7 cellular contexts compared by ENCODE assay signal in genomic region chrX:111868726-111869638, GRCh38. TPM values are rescaled to one million over a fixed set of nuclear protein-coding genes. Genes with fewer than 3 reads are reported as not detected.
A peak's percentile ranks its signal among the peaks of the same experiment; 100 is the strongest.
DNase-seq lines count a peak whose midpoint lies in the region; ATAC-seq, FAIRE-seq and TF ChIP-seq lines count a peak whose summit lies in the region.

No MANE protein-coding gene starts in this region.

- CTCF ChIA-PET in PC-3 (lab: Charles Lee), result no interaction called here

- FAIRE-seq in GM19239 (lab: Jason Lieb, UNC), result peak; percentile 71

- H3K9me2 ChIP-seq in PC-3 (replicated peaks; ENCODE audit: low read length), result no peaks in the 10 kb centered on the region

- POLR2A ChIA-PET in PC-3 (lab: Charles Lee; ENCODE audit: unreplicated experiment), result no interaction called here

- no TSS peak for BruUV-seq in PC-3 (replicated peaks; lab: Mats Ljungman, UMichigan)

- no peaks in the 10 kb centered on the region for H3F3A ChIP-seq in PC-3 (ENCODE audit: low read length, unreplicated experiment)

- TF ChIP-seq POLR2A in spleen (IDR thresholded peaks at IDR 0.05), result no peak

- H3K4me1 ChIP-seq in PC-3 (ENCODE audit: insufficient read depth, low read length), result no peaks in the 10 kb centered on the region
- no peaks in the 10 kb centered on the region for H3K4me1 ChIP-seq in tibial artery
- peaks cover 0 to 3% (median 0%) of the 10 kb centered on the region in 6 donors for H3K4me1 ChIP-seq in spleen

- no peaks in the 10 kb centered on the region for H4K20me1 ChIP-seq in PC-3 (ENCODE audit: low read length)

- intact Hi-C loops in PC-3 (cut with micrococcal nuclease) (loop anchor here (2.0 to 5.0 kb wide), 2 partner anchors 158 to 176 kb away; no protein-coding TSS in a partner anchor), tibial artery (cut with DNase I; ENCODE audit: low total_unique reads) (no loop called here), spleen (cut with DNase I; ENCODE audit: low total_unique reads) (loop anchor here (10.0 kb wide), 1 partner anchor 776 kb away; no protein-coding TSS in a partner anchor)

- H2AFZ ChIP-seq in PC-3 (ENCODE audit: low read length), result peak overlapping the region; percentile 34; the same call in 1 of the 2 replicates

- no peak overlapping the region for H3K4me2 ChIP-seq in PC-3 (ENCODE audit: low read length)

- H3K4me3 ChIP-seq in PC-3 (ENCODE audit: low read length), result no peak overlapping the region
- no peak overlapping the region for H3K4me3 ChIP-seq in tibial artery
- H3K4me3 ChIP-seq in spleen, result no peak overlapping the region

- TF ChIP-seq CTCF in PC-3 (conservative IDR thresholded peaks at IDR 0.05; ENCODE audit: low read depth, low read length), result no peak
- no peak for TF ChIP-seq CTCF in tibial artery (IDR thresholded peaks at IDR 0.05)
- TF ChIP-seq CTCF in spleen (IDR thresholded peaks at IDR 0.05 in 8 of 11, conservative IDR thresholded peaks at IDR 0.05 in 3 of 11), result no peak

- 10 to 23% (median 16%) methylated on average over 4 to 5 of the region's 5 CpGs for WGBS in spleen, 5 donors

- no peaks in the 10 kb centered on the region for H3K79me2 ChIP-seq in PC-3 (ENCODE audit: low read length)

- ATAC-seq in HG02840 (IDR thresholded peaks at IDR 0.05; ENCODE audit: low FRiP score, unreplicated experiment) (peak; percentile 62), PC-3 (no peak)

- H3K9ac ChIP-seq in PC-3 (ENCODE audit: low read length), result no peak overlapping the region

- H3K9me3 ChIP-seq in PC-3 (ENCODE audit: low read length), result no peaks in the 10 kb centered on the region
- H3K9me3 ChIP-seq in tibial artery, result peaks cover 0 to 4% (median 0%) of the 10 kb centered on the region in 3 donors
- H3K9me3 ChIP-seq in spleen, result no peaks in the 10 kb centered on the region

- DNase-seq in GM19239 (ENCODE audit: insufficient read length, low spot score), result no peak
- DNase-seq in PC-3, result peak; percentile 9
- DNase-seq in pons (ENCODE audit: low spot score), result peak; percentile 20
- no peak for DNase-seq in tibial artery
- DNase-seq in spleen, result no peak
- DNase-seq in GM19240 (ENCODE audit: insufficient read length, low spot score), result no peak

- H3K27ac ChIP-seq in PC-3 (ENCODE audit: low read length) (no peak overlapping the region), tibial artery (no peak overlapping the region), spleen (no peak overlapping the region)

- H3K36me3 ChIP-seq in PC-3 (ENCODE audit: low read depth, low read length) (no peaks in the 10 kb centered on the region), tibial artery (no peaks in the 10 kb centered on the region), spleen (no peaks in the 10 kb centered on the region)

- no peaks in the 10 kb centered on the region for H3K27me3 ChIP-seq in PC-3 (ENCODE audit: low read length)
- H3K27me3 ChIP-seq in tibial artery, result no peaks in the 10 kb centered on the region
- peaks cover 0 to 34% (median 0%) of the 10 kb centered on the region in 7 donors for H3K27me3 ChIP-seq in spleen (replicated peaks in 1 of 7)

RNA-seq across cellular contexts. Expression of gene TRPC5OS, which starts 7.0 kb away (rescaled TPM):
- total RNA-seq in PC-3 (2014; rRNA removed) (not detected in 2 replicates), spleen (not detected)
- polyA plus RNA-seq in spleen, result under 1 TPM in 1 of 3 donors, not detected in 2; 0.04 TPM

Comparison
In these comparisons a context has a peak if more than half of its experiments do, and no peak if none do; other contexts are left out.
1. DNase-seq: peak in PC-3 (single experiment) and pons (single experiment); none in GM19239 (single experiment), tibial artery (0 of 2), spleen (single experiment) and GM19240 (single experiment).